In genomic region chr4:128810871-128811570, GRCh38 we compare ENCODE assay signal across 8 cellular contexts. TPM values are rescaled to one million over a fixed set of nuclear protein-coding genes. Genes with fewer than 3 reads are reported as not detected.
A peak's percentile ranks its signal among the peaks of the same experiment; 100 is the strongest.
DNase-seq lines count a peak whose midpoint lies in the region; ATAC-seq and TF ChIP-seq lines count a peak whose summit lies in the region.

No MANE protein-coding gene starts in this region.

- peak overlapping the region; percentile 77 for H3K4me3 ChIP-seq in AG04449 (ENCODE audit: low read depth, low read length)
- H3K4me3 ChIP-seq in cardiac fibroblast (replicated peaks in 1 of 2; ENCODE audit: low read depth in 2 of 2, low read length in 2 of 2), result peak overlapping the region; percentile 82 to 83
- peak overlapping the region; percentile 75 to 93 (median 81) for H3K4me3 ChIP-seq in spleen

- DNase-seq in AG04449 (ENCODE audit: low read depth, low spot score) (no peak), NCI-H2196 (lab: John Stamatoyannopoulos, UW; ENCODE audit: unreplicated experiment) (peak; percentile 67), activated B cell treated with CpG ODN at 0.5 μM for 24 hours (peak; percentile 77), cardiac fibroblast (ENCODE audit: low read depth in 2 of 2) (peak; percentile 73 to 90), immature natural killer cell (peak; percentile 79 to 83 (median 82)), spleen (peak; percentile 97)

- H3K9me3 ChIP-seq in spleen, result peaks cover 0 to 3% (median 0%) of the 10 kb centered on the region in 8 donors

- H3K4me3 Mint-ChIP-seq in activated B cell treated with CpG ODN at 0.5 μM for 24 hours (peak overlapping the region; percentile 97), immature natural killer cell (peak overlapping the region; percentile 98 to 100 (median 99))

- no peaks in the 10 kb centered on the region for H3K27me3 ChIP-seq in spleen (replicated peaks in 1 of 7)

- H3K27me3 Mint-ChIP-seq in activated B cell treated with CpG ODN at 0.5 μM for 24 hours, result no peaks in the 10 kb centered on the region
- peaks cover 4 to 21% (median 13%) of the 10 kb centered on the region in 3 donors for H3K27me3 Mint-ChIP-seq in immature natural killer cell (ENCODE audit: low read depth in 3 of 3)

- peak; percentile 62 for ATAC-seq in GM18907 (IDR thresholded peaks at IDR 0.05; ENCODE audit: unreplicated experiment)
- peak; percentile 51 for ATAC-seq in HG03135 (IDR thresholded peaks at IDR 0.05; ENCODE audit: unreplicated experiment)
- peak; percentile 45 for ATAC-seq in activated B cell treated with CpG ODN at 0.5 μM for 24 hours (ENCODE audit: low read depth)

- 0 to 1% (median 1%) methylated on average over 22 to 50 of the region's 50 CpGs for WGBS in spleen, 5 donors

- intact Hi-C loops in activated B cell treated with CpG ODN at 0.5 μM for 24 hours (cut with micrococcal nuclease), result loop anchor here (1.0 to 5.0 kb wide), 5 partner anchors 106 to 846 kb away; partner anchors contain the start of genes ABHD18, MFSD8 and SCLT1
- intact Hi-C loops in spleen (cut with DNase I; ENCODE audit: low total_unique reads), result loop anchor here (5.0 kb wide), 1 partner anchor 354 kb away; no protein-coding TSS in a partner anchor

- H3K36me3 Mint-ChIP-seq in activated B cell treated with CpG ODN at 0.5 μM for 24 hours (ENCODE audit: low read depth) (peaks cover 9% of the 10 kb centered on the region), immature natural killer cell (no peaks in the 10 kb centered on the region)

- no peaks in the 10 kb centered on the region for H3K9me3 Mint-ChIP-seq in activated B cell treated with CpG ODN at 0.5 μM for 24 hours
- H3K9me3 Mint-ChIP-seq in immature natural killer cell, result no peaks in the 10 kb centered on the region

- H3K4me1 Mint-ChIP-seq in activated B cell treated with CpG ODN at 0.5 μM for 24 hours (peaks cover 20% of the 10 kb centered on the region), immature natural killer cell (peaks cover 35 to 48% of the 10 kb centered on the region in 2 donors)

- peak in 2 of 3 donors; percentile 62 for TF ChIP-seq POLR2A in spleen (IDR thresholded peaks at IDR 0.05)

- no peaks in the 10 kb centered on the region for H3K36me3 ChIP-seq in spleen

- peak overlapping the region; percentile 98 for H3K27ac Mint-ChIP-seq in activated B cell treated with CpG ODN at 0.5 μM for 24 hours
- peak overlapping the region; percentile 95 to 99 (median 98) for H3K27ac Mint-ChIP-seq in immature natural killer cell

- no peak for TF ChIP-seq CTCF in AG04449 (IDR thresholded peaks at IDR 0.05; ENCODE audit: insufficient read depth, low read length, missing control alignments)
- TF ChIP-seq CTCF in activated B cell treated with CpG ODN at 0.5 μM for 24 hours (IDR thresholded peaks at IDR 0.05), result no peak
- TF ChIP-seq CTCF in cardiac fibroblast (IDR thresholded peaks at IDR 0.05; ENCODE audit: low read depth, low read length), result no peak
- TF ChIP-seq CTCF in spleen (IDR thresholded peaks at IDR 0.05 in 8 of 11, conservative IDR thresholded peaks at IDR 0.05 in 3 of 11), result peak in 7 of 11 experiments; percentile 7 to 39 (median 27)

- CTCF ChIA-PET in AG04449 (lab: Yijun Ruan, JAX) (interaction anchor here (0.9 to 3.5 kb wide), 7 partner anchors 44 to 384 kb away, joined by 3 to 19 read pairs (median 3); no protein-coding TSS in a partner anchor), activated B cell treated with CpG ODN at 0.5 μM for 24 hours (lab: Charles Lee) (interaction anchor here (1.1 kb wide), 1 partner anchor 52 kb away, joined by 7 read pairs; no protein-coding TSS in a partner anchor)

- H3K4me1 ChIP-seq in spleen, result peaks cover 0 to 44% (median 25%) of the 10 kb centered on the region in 6 donors

- POLR2A ChIA-PET in AG04449 (lab: Yijun Ruan, JAX) (interaction anchor here (0.9 to 3.0 kb wide), 7 partner anchors 12 to 524 kb away, joined by 3 to 26 read pairs (median 4); no protein-coding TSS in a partner anchor), activated B cell treated with CpG ODN at 0.5 μM for 24 hours (lab: Charles Lee) (interaction anchor here (0.8 to 2.0 kb wide), 5 partner anchors 51 to 930 kb away, joined by 3 to 17 read pairs (median 6); partner anchors contain the start of genes LARP1B, PGRMC2, PLK4 and SCLT1)

- peak overlapping the region; percentile 83 to 99 (median 96) for H3K27ac ChIP-seq in spleen

RNA-seq across cellular contexts. Expression of gene JADE1, which starts 1.5 kb away (rescaled TPM):
- 26.2 and 29.2 TPM in 2 replicates for total RNA-seq in activated B cell treated with CpG ODN at 0.5 μM for 24 hours
- 10 to 100 TPM; 31.4 to 49.3 (median 42.0) TPM for polyA plus RNA-seq in immature natural killer cell
- total RNA-seq in spleen, result 10 to 100 TPM; 25.1 to 37.0 (median 29.5) TPM
- polyA plus RNA-seq in spleen, result 10 to 100 TPM in 1 of 3 donors, 1 to 10 TPM in 2; 8.1 to 11.3 (median 9.7) TPM

Comparison
In these comparisons a context has a peak if more than half of its experiments do, and no peak if none do; other contexts are left out.
1. CTCF ChIP-seq: peak in spleen (7 of 11); none in AG04449 (single experiment), activated B cell treated with CpG ODN at 0.5 μM for 24 hours (single experiment) and cardiac fibroblast (single experiment).
2. Peak in every context shown above with its lines, with median percentiles within 50 percentile points of each other: H3K4me3 ChIP-seq and ATAC-seq.